Comparison of ENCODE assay signal across 13 cellular contexts in the genomic region with DNA sequence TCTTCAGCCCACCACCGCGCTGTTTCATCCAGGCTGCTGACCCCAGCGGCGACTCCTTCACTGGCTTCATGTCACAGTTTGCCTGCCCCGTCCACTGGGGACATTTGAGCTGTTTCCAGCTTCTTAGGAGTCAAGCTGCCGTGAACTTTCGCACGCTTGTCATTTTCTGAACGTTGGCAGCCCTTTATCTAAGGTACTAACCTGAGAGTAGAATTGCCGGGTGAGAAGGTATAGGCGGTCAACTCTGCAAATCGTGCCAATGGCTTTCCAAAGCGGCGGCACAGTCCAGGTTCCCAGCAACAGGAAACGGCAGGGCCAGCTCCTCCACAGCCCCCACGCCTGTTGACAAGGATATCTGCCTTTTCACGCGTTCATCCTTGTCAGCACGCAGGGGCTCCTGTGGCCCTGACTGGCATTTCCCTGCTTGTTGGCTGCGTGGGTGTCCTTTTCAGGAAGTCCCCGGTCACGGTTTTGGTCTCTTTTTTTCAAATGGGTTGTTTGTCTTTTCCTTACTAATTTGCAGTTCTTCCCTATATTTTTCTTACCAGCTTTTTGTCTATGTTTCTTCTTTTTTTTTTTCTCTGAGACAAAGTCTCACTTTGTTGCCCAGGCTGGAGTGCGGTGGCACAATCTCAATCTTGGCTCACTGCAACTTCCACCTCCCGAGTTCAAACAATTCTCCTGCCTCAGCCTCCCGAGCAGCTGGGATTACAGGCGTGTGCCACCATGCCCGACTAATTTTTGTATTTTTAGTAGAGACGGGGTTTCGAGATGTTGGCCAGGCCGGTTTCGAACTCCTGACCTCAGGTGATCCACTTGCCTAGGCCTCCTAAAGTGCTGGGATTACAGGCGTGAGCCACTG. TPM values are rescaled to one million over a fixed set of nuclear protein-coding genes. Genes with fewer than 3 reads are reported as not detected.
DNase-seq lines count a peak whose midpoint lies in the region; ATAC-seq and TF ChIP-seq lines count a peak whose summit lies in the region.
"Had no signal": no experiment of that assay in that cellular context is flagged by ENCODE, and none has a peak within 500 bp of the region (broad histone marks: within the 10 kb centered on the region; RNA-seq: fewer than 3 reads in every experiment).

No MANE protein-coding gene starts in this region.

- no peak overlapping the region for H3K4me3 ChIP-seq in CD4-positive, alpha-beta memory T cell (ENCODE audit: low read length in 2 of 2)
- H3K4me3 ChIP-seq in endodermal cell (ENCODE audit: low read length), result no peak overlapping the region

- intact Hi-C loops in CD4-positive, alpha-beta memory T cell (cut with micrococcal nuclease), result no loop called here

- peaks cover 14% of the 10 kb centered on the region for H3K4me1 ChIP-seq in CD4-positive, alpha-beta memory T cell (ENCODE audit: insufficient read depth, low read length)
- H3K4me1 ChIP-seq in endodermal cell (ENCODE audit: control insufficient read depth, insufficient read depth, low read length), result no peaks in the 10 kb centered on the region

- H3K27me3 ChIP-seq in CD4-positive, alpha-beta memory T cell (ENCODE audit: insufficient read depth, low read length), result peaks cover 9% of the 10 kb centered on the region
- H3K27me3 ChIP-seq in endodermal cell (ENCODE audit: control insufficient read depth, insufficient read depth, low read length, poor library complexity, severe bottlenecking), result peaks cover 28% of the 10 kb centered on the region

- H3K36me3 Mint-ChIP-seq in CD4-positive, alpha-beta memory T cell, result no peaks in the 10 kb centered on the region
- H3K36me3 Mint-ChIP-seq in IgD-negative memory B cell (no peaks in the 10 kb centered on the region), endodermal cell (ENCODE audit: low read depth) (no peaks in the 10 kb centered on the region), neural crest cell (ENCODE audit: low read depth) (no peaks in the 10 kb centered on the region)

- H3K9me3 ChIP-seq in CD4-positive, alpha-beta memory T cell (ENCODE audit: control insufficient read depth in 1 of 2, low read length in 2 of 2), result no peaks in the 10 kb centered on the region
- no peaks in the 10 kb centered on the region for H3K9me3 ChIP-seq in endodermal cell (ENCODE audit: control insufficient read depth, low read length)
- H3K9me3 ChIP-seq: Caco-2 had no signal

- H3K36me3 ChIP-seq in CD4-positive, alpha-beta memory T cell (ENCODE audit: insufficient read depth, low read length), result no peaks in the 10 kb centered on the region
- no peaks in the 10 kb centered on the region for H3K36me3 ChIP-seq in endodermal cell (ENCODE audit: control insufficient read depth, insufficient read depth, low read length)
- H3K36me3 ChIP-seq: brain microvascular endothelial cell had no signal

- H3K4me3 Mint-ChIP-seq in CD4-positive, alpha-beta memory T cell, result peak overlapping the region in 5 of 8 donors; percentile 26 to 77 (median 67)
- H3K4me3 Mint-ChIP-seq in IgD-negative memory B cell, result peak overlapping the region; percentile 50 to 83 (median 69)
- H3K4me3 Mint-ChIP-seq in endodermal cell, result peak overlapping the region; percentile 47
- H3K4me3 Mint-ChIP-seq in neural crest cell, result peak overlapping the region; percentile 47

- no peak for ATAC-seq in GM21786 (IDR thresholded peaks at IDR 0.05; ENCODE audit: unreplicated experiment)

- POLR2A ChIA-PET in CD4-positive, alpha-beta memory T cell (lab: Charles Lee; ENCODE audit: partially characterized antibody), result interaction anchor here (0.7 kb wide), 1 partner anchor 378 kb away, joined by 3 read pairs; no protein-coding TSS in a partner anchor
- POLR2A ChIA-PET in HEK293T (lab: Yijun Ruan, JAX), result interaction anchor here (1.0 kb wide), 1 partner anchor 17 kb away, joined by 3 read pairs; no protein-coding TSS in a partner anchor

- H3K27ac Mint-ChIP-seq in CD4-positive, alpha-beta memory T cell, result peak overlapping the region in 1 of 7 donors; percentile 74
- H3K27ac Mint-ChIP-seq in IgD-negative memory B cell (peak overlapping the region in 1 of 3 donors; percentile 76), endodermal cell (no peak overlapping the region), neural crest cell (ENCODE audit: unreplicated experiment) (no peak overlapping the region)

- no peak overlapping the region for H3K27ac ChIP-seq in CD4-positive, alpha-beta memory T cell (ENCODE audit: low read depth, low read length)
- H3K27ac ChIP-seq in endodermal cell (ENCODE audit: low read depth, low read length), result no peak overlapping the region
- H3K27ac ChIP-seq: brain microvascular endothelial cell had no signal

- WGBS in endodermal cell (ENCODE audit: insufficient coverage in 1 of 2, insufficient read length in 1 of 2), 2 experiments, result 87 to 88% methylated on average over 31 to 32 of the region's 32 CpGs

- H3K4me1 Mint-ChIP-seq in CD4-positive, alpha-beta memory T cell, result peaks cover 3 to 21% (median 8%) of the 10 kb centered on the region in 4 donors
- peaks cover 5 to 24% (median 12%) of the 10 kb centered on the region in 3 donors for H3K4me1 Mint-ChIP-seq in IgD-negative memory B cell
- no peaks in the 10 kb centered on the region for H3K4me1 Mint-ChIP-seq in endodermal cell
- peaks cover 22% of the 10 kb centered on the region for H3K4me1 Mint-ChIP-seq in neural crest cell

- DNase-seq in CD4-positive, alpha-beta memory T cell, result no peak
- DNase-seq in endodermal cell (peak; percentile 70), neural crest cell (ENCODE audit: low read depth, low spot score) (no peak), hypothalamus (lab: John Stamatoyannopoulos, UW) (no peak), HEK293T (ENCODE audit: extremely low spot score) (no peak)
- DNase-seq: brain microvascular endothelial cell, Caco-2, mammary epithelial cell, NCI-H1048, T1000 had no signal

- H3K27me3 Mint-ChIP-seq in CD4-positive, alpha-beta memory T cell, result peaks cover 22 to 34% of the 10 kb centered on the region in 2 donors
- H3K27me3 Mint-ChIP-seq in IgD-negative memory B cell, result peaks cover 30% of the 10 kb centered on the region
- H3K27me3 Mint-ChIP-seq in endodermal cell (ENCODE audit: insufficient read depth), result peaks cover 48% of the 10 kb centered on the region
- H3K27me3 Mint-ChIP-seq in neural crest cell (ENCODE audit: low read depth), result peaks cover 38% of the 10 kb centered on the region

- no peaks in the 10 kb centered on the region for H3K9me3 Mint-ChIP-seq in CD4-positive, alpha-beta memory T cell
- no peaks in the 10 kb centered on the region for H3K9me3 Mint-ChIP-seq in IgD-negative memory B cell
- H3K9me3 Mint-ChIP-seq in endodermal cell, result no peaks in the 10 kb centered on the region
- H3K9me3 Mint-ChIP-seq in neural crest cell, result peaks cover 3% of the 10 kb centered on the region

- TF ChIP-seq CTCF in endodermal cell (conservative IDR thresholded peaks at IDR 0.05), result no peak
- no peak for TF ChIP-seq CTCF in neural crest cell (conservative IDR thresholded peaks at IDR 0.05)

- CTCF ChIA-PET in CD4-positive, alpha-beta memory T cell (lab: Charles Lee; ENCODE audit: partially characterized antibody), result interaction anchor here (0.9 kb wide), 1 partner anchor 9 kb away, joined by 3 read pairs; no protein-coding TSS in a partner anchor
- CTCF ChIA-PET in HEK293T (lab: Yijun Ruan, JAX), result no interaction called here

- H3K9ac ChIP-seq in endodermal cell (ENCODE audit: extremely low read depth, low read length, poor library complexity, severe bottlenecking), result no peak overlapping the region

TF ChIP-seq in HEK293T, 16 proteins besides CTCF, POLR2A, EP300 and RAD21:
- no peak for TF ChIP-seq SP1 (IDR thresholded peaks at IDR 0.05)
- TF ChIP-seq FOXK2 (IDR thresholded peaks at IDR 0.05), result no peak
- TF ChIP-seq ELF4 (IDR thresholded peaks at IDR 0.05), result no peak
- TF ChIP-seq FOXA1 (IDR thresholded peaks at IDR 0.05), result no peak
- TF ChIP-seq BHLHE40 (IDR thresholded peaks at IDR 0.05; ENCODE audit: borderline replicate concordance), result no peak
- TF ChIP-seq L3MBTL2 (conservative IDR thresholded peaks at IDR 0.05), result no peak
- TF ChIP-seq HDGF (IDR thresholded peaks at IDR 0.05; ENCODE audit: borderline replicate concordance), result no peak
- TF ChIP-seq LEF1 (IDR thresholded peaks at IDR 0.05; ENCODE audit: borderline replicate concordance), result no peak
- TF ChIP-seq NFRKB (IDR thresholded peaks at IDR 0.05), result no peak
- no peak for TF ChIP-seq ZNF384 (IDR thresholded peaks at IDR 0.05)
- no peak for TF ChIP-seq FOXM1 (IDR thresholded peaks at IDR 0.05; ENCODE audit: borderline replicate concordance)
- TF ChIP-seq TARDBP (IDR thresholded peaks at IDR 0.05), result no peak
- no peak for TF ChIP-seq SUZ12 (IDR thresholded peaks at IDR 0.05)
- TF ChIP-seq CTBP1 (IDR thresholded peaks at IDR 0.05; ENCODE audit: borderline replicate concordance), result no peak

RNA-seq across cellular contexts. Expression of a gene that starts 1.3 kb away (rescaled TPM):
- total RNA-seq in CD4-positive, alpha-beta memory T cell, result not detected
- polyA plus RNA-seq in CD4-positive, alpha-beta memory T cell, result not detected
- polyA plus RNA-seq in IgD-negative memory B cell, result not detected
- total RNA-seq in endodermal cell (under 1 TPM in 1 of 2 donors, not detected in 1; 0.40 TPM), neural crest cell (not detected in 2 replicates)
- polyA plus RNA-seq in endodermal cell (2013, experiment 1 of 2), result 0.53 TPM
- 0.54 TPM for polyA plus RNA-seq in endodermal cell (2013, experiment 2 of 2)
- total RNA-seq: mammary epithelial cell, temporal lobe had no signal
- polyA plus RNA-seq: mammary epithelial cell had no signal

RNA-seq across cellular contexts. Expression of a gene that starts 13.8 kb away (rescaled TPM):
- total RNA-seq in CD4-positive, alpha-beta memory T cell, result not detected
- not detected for polyA plus RNA-seq in CD4-positive, alpha-beta memory T cell
- 0.36 TPM for polyA plus RNA-seq in IgD-negative memory B cell
- total RNA-seq in endodermal cell (under 1 TPM; 0.46 to 0.48 TPM), neural crest cell (0.20 and 0.23 TPM in 2 replicates)
- polyA plus RNA-seq in endodermal cell (2013, experiment 1 of 2), result 0.32 TPM
- 0.12 TPM for polyA plus RNA-seq in endodermal cell (2013, experiment 2 of 2)
- total RNA-seq: mammary epithelial cell, temporal lobe had no signal
- polyA plus RNA-seq: mammary epithelial cell had no signal

RNA-seq across cellular contexts. Expression of a gene that starts 39.3 kb away (rescaled TPM):
- 1 to 10 TPM; 5.3 to 6.1 TPM for total RNA-seq in CD4-positive, alpha-beta memory T cell
- polyA plus RNA-seq in CD4-positive, alpha-beta memory T cell, result 1 to 10 TPM; 2.2 to 4.3 TPM
- polyA plus RNA-seq in IgD-negative memory B cell, result 0.83 TPM
- total RNA-seq in endodermal cell (not detected), neural crest cell (not detected in 2 replicates)
- 0.50 TPM for polyA plus RNA-seq in endodermal cell (2013, experiment 1 of 2)
- polyA plus RNA-seq in endodermal cell (2013, experiment 2 of 2), result 0.12 TPM

RNA-seq across cellular contexts. Expression of a gene that starts 45.3 kb away (rescaled TPM):
- 100 to 1,000 TPM; 105 to 113 TPM for total RNA-seq in CD4-positive, alpha-beta memory T cell
- polyA plus RNA-seq in CD4-positive, alpha-beta memory T cell, result 10 to 100 TPM; 12.6 to 15.1 TPM
- polyA plus RNA-seq in IgD-negative memory B cell, result 23.2 TPM
- total RNA-seq in endodermal cell (10 to 100 TPM; 31.5 to 37.6 TPM), neural crest cell (47.8 and 48.5 TPM in 2 replicates)
- 42.8 TPM for polyA plus RNA-seq in endodermal cell (2013, experiment 1 of 2)
- polyA plus RNA-seq in endodermal cell (2013, experiment 2 of 2), result 31.9 TPM

RNA-seq across cellular contexts. Expression of a gene that starts 45.6 kb away (rescaled TPM):
- total RNA-seq in CD4-positive, alpha-beta memory T cell, result 10 to 100 TPM; 28.8 to 30.3 TPM
- 10 to 100 TPM; 23.4 to 36.1 TPM for polyA plus RNA-seq in CD4-positive, alpha-beta memory T cell
- polyA plus RNA-seq in IgD-negative memory B cell, result 33.2 TPM
- total RNA-seq in endodermal cell, result 10 to 100 TPM; 24.0 to 30.1 TPM
- 24.2 TPM for polyA plus RNA-seq in endodermal cell (2013, experiment 1 of 2)
- 21.2 TPM for polyA plus RNA-seq in endodermal cell (2013, experiment 2 of 2)
- 33.3 and 35.6 TPM in 2 replicates for total RNA-seq in neural crest cell
